Comparison of ENCODE assay signal across 19 cellular contexts in genomic region chr9:93911871-93912554, GRCh38. TPM values are rescaled to one million over a fixed set of nuclear protein-coding genes. Genes with fewer than 3 reads are reported as not detected.
DNase-seq lines count a peak whose midpoint lies in the region; ATAC-seq and TF ChIP-seq lines count a peak whose summit lies in the region.
"Had no signal": no experiment of that assay in that cellular context is flagged by ENCODE, and none has a peak within 500 bp of the region (broad histone marks: within the 10 kb centered on the region; RNA-seq: fewer than 3 reads in every experiment).

No MANE protein-coding gene starts in this region.

- no peak overlapping the region for H3K4me3 Mint-ChIP-seq in H9

- peaks cover 8 to 22% of the 10 kb centered on the region in 2 experiments for H3K4me1 Mint-ChIP-seq in H9

- H4K8ac ChIP-seq in H9 (replicated peaks; ENCODE audit: insufficient read length, low read depth, low read length) = no peak overlapping the region

- H3K18ac ChIP-seq in H9 (ENCODE audit: insufficient read length, low read depth, low read length) = no peak overlapping the region

- H3K23ac ChIP-seq in H9 (ENCODE audit: insufficient read length, low read depth, low read length) = no peak overlapping the region

- H3K79me1 ChIP-seq in H9 (ENCODE audit: insufficient read depth, low read depth, low read length, poor library complexity, severe bottlenecking) = no peaks in the 10 kb centered on the region

- H3K27ac Mint-ChIP-seq in H9 = no peak overlapping the region

- WGBS in H9 (ENCODE audit: extremely low coverage, insufficient read length, low lambda C conversion rate) = no CpG with 5 or more reads among the region's 22 CpGs
- WGBS in esophagus muscularis mucosa = 33% methylated on average over 13 of the region's 22 CpGs

- H4K20me1 ChIP-seq in H9 (ENCODE audit: control insufficient read depth, insufficient read depth, insufficient read length) (no peaks in the 10 kb centered on the region), osteoblast (ENCODE audit: insufficient read depth, low read length) (no peaks in the 10 kb centered on the region)

- intact Hi-C loops in esophagus muscularis mucosa (cut with DNase I) = no loop called here

- DNase-seq in H9 (peak; percentile 49), NCI-H510A (lab: John Stamatoyannopoulos, UW) (peak; percentile 45), esophagus muscularis mucosa (ENCODE audit: extremely low spot score) (no peak), osteoblast (ENCODE audit: insufficient read length, low spot score, missing footprints) (peak; percentile 73), NCI-H146 treated with DMSO at 0.1 percent for 48 hours (lab: John Stamatoyannopoulos, UW; ENCODE audit: unreplicated experiment) (no peak)
- no peak for DNase-seq in activated T-cell treated with anti-CD3 and anti-CD28 coated beads, Interleukin-2, amount 50 U/mL, for 1 hour
- DNase-seq: activated effector memory CD4-positive, alpha-beta T cell treated with Interleukin-2 at 50 U/mL for 16 hours; head of caudate nucleus; NCI-H2029 treated with DMSO at 0.1 percent for 48 hours; PC-3; spleen; stimulated activated naive CD8-positive, alpha-beta T cell treated with anti-CD3 and anti-CD28 coated beads, Interleukin-15, Interleukin-2, amounts not matched to agents 100 U/mL and 50 U/mL, for 24 hours had no signal

- ATAC-seq in HG03108 (IDR thresholded peaks at IDR 0.05; ENCODE audit: unreplicated experiment) = no peak
- ATAC-seq: pancreas; PC-3; stimulated activated naive CD8-positive, alpha-beta T cell treated with anti-CD3 and anti-CD28 coated beads, Interleukin-15, Interleukin-2, amounts not matched to agents 100 U/mL and 50 U/mL, for 24 hours had no signal

- H3K9me3 ChIP-seq in H9 (ENCODE audit: control insufficient read depth, low read depth, low read length) = no peaks in the 10 kb centered on the region
- H3K9me3 ChIP-seq in esophagus muscularis mucosa = peaks cover 0 to 7% (median 0%) of the 10 kb centered on the region in 4 donors
- H3K9me3 ChIP-seq in osteoblast (ENCODE audit: low read depth, low read length) = no peaks in the 10 kb centered on the region
- H3K9me3 ChIP-seq: colonic mucosa, pancreas, spleen had no signal

- H3K4me2 ChIP-seq in H9 (ENCODE audit: insufficient read depth, insufficient read length, low read length) (no peak overlapping the region), osteoblast (ENCODE audit: insufficient read depth, low read length) (no peak overlapping the region)

- H3K27ac ChIP-seq in H9 (ENCODE audit: insufficient read length, low read depth, low read length) = no peak overlapping the region
- peak overlapping the region; percentile 70 to 82 (median 74) for H3K27ac ChIP-seq in esophagus muscularis mucosa (replicated peaks in 1 of 4)
- H3K27ac ChIP-seq in osteoblast (ENCODE audit: low read depth, low read length) = no peak overlapping the region
- H3K27ac ChIP-seq: C4-2B, colonic mucosa, epithelial cell of prostate, pancreas, spleen, VCaP had no signal

- H2BK5ac ChIP-seq in H9 (ENCODE audit: insufficient read length, low read length) = no peak overlapping the region

- no peak overlapping the region for H2BK20ac ChIP-seq in H9 (ENCODE audit: low read depth, low read length, poor library complexity, severe bottlenecking)

- H3K27me3 Mint-ChIP-seq in H9 (ENCODE audit: low read depth) = peaks cover 14% of the 10 kb centered on the region

- H3K36me3 ChIP-seq in esophagus muscularis mucosa (no peaks in the 10 kb centered on the region), osteoblast (ENCODE audit: insufficient read depth, low read length) (no peaks in the 10 kb centered on the region)
- H3K36me3 ChIP-seq: colonic mucosa, pancreas, spleen had no signal

- no peak overlapping the region for H2AFZ ChIP-seq in H9 (ENCODE audit: low read length)
- no peak overlapping the region for H2AFZ ChIP-seq in osteoblast (ENCODE audit: low read length)

- H2BK15ac ChIP-seq in H9 (ENCODE audit: low read depth, low read length) = no peak overlapping the region

- H3K79me2 ChIP-seq in H9 (ENCODE audit: insufficient read depth, low read length) (no peaks in the 10 kb centered on the region), osteoblast (ENCODE audit: insufficient read depth, low read length) (no peaks in the 10 kb centered on the region)

- no peak overlapping the region for H2AK5ac ChIP-seq in H9 (ENCODE audit: insufficient read length, low read length)

- no peak for TF ChIP-seq POLR2A in esophagus muscularis mucosa (IDR thresholded peaks at IDR 0.05; ENCODE audit: low read depth)

- no peak overlapping the region for H4K91ac ChIP-seq in H9 (ENCODE audit: insufficient read length, low read depth, low read length)

- no peak overlapping the region for H3K56ac ChIP-seq in H9 (ENCODE audit: insufficient read length, low read depth, low read length)

- no peak overlapping the region for H3K9ac ChIP-seq in H9 (ENCODE audit: extremely low read depth, insufficient read length, low read length)

- H3T11ph ChIP-seq in H9 (ENCODE audit: low read length) = no peak overlapping the region

- H3K14ac ChIP-seq in H9 (ENCODE audit: insufficient read depth, low read length) = no peak overlapping the region

- peak overlapping the region in 3 of 4 donors; percentile 3 to 29 (median 25) for H3K4me3 ChIP-seq in esophagus muscularis mucosa
- no peak overlapping the region for H3K4me3 ChIP-seq in osteoblast (ENCODE audit: insufficient read depth, low read length)
- H3K4me3 ChIP-seq: colonic mucosa, pancreas, spleen had no signal

- no peaks in the 10 kb centered on the region for H3K36me3 Mint-ChIP-seq in H9 (ENCODE audit: insufficient read depth in 1 of 3, low read depth in 3 of 3)

- H3K9me3 Mint-ChIP-seq in H9 = no peaks in the 10 kb centered on the region; a peak in 1 of 5 replicates

- peak; percentile 12 for TF ChIP-seq EP300 in esophagus muscularis mucosa (IDR thresholded peaks at IDR 0.05)

- H3K23me2 ChIP-seq in H9 (ENCODE audit: insufficient read length, low read depth, low read length, poor library complexity, severe bottlenecking) = no peaks in the 10 kb centered on the region

- no peak overlapping the region for H2BK12ac ChIP-seq in H9 (ENCODE audit: insufficient read length, low read depth, low read length)

- no peak overlapping the region for H3K4ac ChIP-seq in H9 (ENCODE audit: low read depth, low read length)

- no peak overlapping the region for H2BK120ac ChIP-seq in H9 (ENCODE audit: low read depth, low read length, poor library complexity, severe bottlenecking)

- TF ChIP-seq CTCF in H9 (conservative IDR thresholded peaks at IDR 0.05) (no peak), esophagus muscularis mucosa (IDR thresholded peaks at IDR 0.05) (no peak), osteoblast (IDR thresholded peaks at IDR 0.05; ENCODE audit: extremely low read depth, low read depth, low read length) (no peak)

- H4K5ac ChIP-seq in H9 (ENCODE audit: insufficient read length, low read depth, low read length) = no peak overlapping the region

- H3K4me1 ChIP-seq in H9 (ENCODE audit: insufficient read depth, low read length) = no peaks in the 10 kb centered on the region
- H3K4me1 ChIP-seq in esophagus muscularis mucosa = peaks cover 7 to 25% (median 23%) of the 10 kb centered on the region in 4 donors
- H3K4me1 ChIP-seq in osteoblast (ENCODE audit: insufficient read depth, low read length) = no peaks in the 10 kb centered on the region
- H3K4me1 ChIP-seq: colonic mucosa, pancreas, spleen had no signal

- no peaks in the 10 kb centered on the region for H3K27me3 ChIP-seq in H9 (ENCODE audit: insufficient read depth, low read length)
- H3K27me3 ChIP-seq in esophagus muscularis mucosa = peaks cover 0 to 39% (median 0%) of the 10 kb centered on the region in 4 donors
- H3K27me3 ChIP-seq in osteoblast (ENCODE audit: insufficient read depth, low read length) = no peaks in the 10 kb centered on the region
- H3K27me3 ChIP-seq: colonic mucosa, pancreas had no signal

RNA-seq across cellular contexts. Expression of gene BARX1, which starts 43.1 kb away (rescaled TPM):
- 1.2 TPM in 2 replicates for total RNA-seq in H9 (2021)
- total RNA-seq in esophagus muscularis mucosa = under 1 TPM in 1 of 4 donors, not detected in 3; 0.42 TPM
- 8.5 and 15.6 TPM in 2 replicates for total RNA-seq in osteoblast
- total RNA-seq: colonic mucosa, LHCN-M2, PC-3, spleen had no signal

Comparison
In these comparisons a context has a peak if more than half of its experiments do, and no peak if none do; other contexts are left out.
1. DNase-seq: peak in H9 (single experiment), NCI-H510A (single experiment) and osteoblast (single experiment); none in esophagus muscularis mucosa (single experiment), NCI-H146 treated with DMSO at 0.1 percent for 48 hours (single experiment) and activated T-cell treated with anti-CD3 and anti-CD28 coated beads, Interleukin-2, amount 50 U/mL, for 1 hour (single experiment).
2. H3K27ac ChIP-seq: peak in esophagus muscularis mucosa (4 of 4); none in H9 (single experiment) and osteoblast (single experiment).